Comparison of ENCODE assay signal across 9 cellular contexts in the genomic region with DNA sequence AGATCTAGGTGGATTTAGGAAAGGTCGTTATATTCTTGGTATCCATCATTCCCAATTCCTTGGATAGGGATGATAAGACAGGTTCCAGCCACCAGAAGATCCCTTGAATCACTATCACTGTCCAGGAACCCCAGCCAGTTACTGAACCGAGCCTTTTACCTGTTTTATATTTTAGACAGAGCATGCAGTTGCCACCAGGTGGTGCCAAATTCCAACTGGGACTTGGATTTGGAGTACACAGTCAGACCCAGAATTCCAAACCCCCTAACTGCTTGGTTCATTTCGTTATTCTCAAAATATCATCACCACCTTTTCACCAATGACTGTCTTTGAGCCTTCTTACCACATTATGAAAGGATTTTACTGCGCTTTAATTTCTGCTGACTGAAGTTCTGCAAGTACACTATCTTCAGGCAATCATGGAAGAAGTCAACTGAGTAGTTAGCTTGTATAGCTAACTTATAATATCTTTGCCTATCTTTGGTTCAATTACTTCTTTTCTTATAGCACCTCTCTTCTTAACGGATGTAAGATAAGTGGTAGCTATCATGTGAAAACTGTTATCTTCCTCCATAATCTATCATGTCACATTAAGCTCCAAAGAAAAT.
DNase-seq lines count a peak whose midpoint lies in the region; ATAC-seq, FAIRE-seq and TF ChIP-seq lines count a peak whose summit lies in the region.
"Had no signal": no experiment of that assay in that cellular context is flagged by ENCODE, and none has a peak within 500 bp of the region (broad histone marks: within the 10 kb centered on the region; RNA-seq: fewer than 3 reads in every experiment).

No MANE protein-coding gene starts in this region.

- no peaks in the 10 kb centered on the region for H3K79me2 ChIP-seq in HepG2 (ENCODE audit: insufficient read depth, low read length)

- H3K4me3 ChIP-seq in ascending aorta (no peak overlapping the region), HepG2 (replicated peaks in 1 of 3; ENCODE audit: insufficient read depth in 1 of 3, low read depth in 2 of 3, low read length in 3 of 3) (no peak overlapping the region)
- H3K4me3 ChIP-seq: BLaER1 treated with 17β-estradiol and CSF1 and Interleukin-3, amounts not matched to agents 10 nM and 100 nM had no signal

- POLR2A ChIA-PET in HepG2 (lab: Yijun Ruan, JAX), result no interaction called here

- in situ Hi-C loops in HepG2 (cut with HindIII; ENCODE audit: extremely low pct_ligation_motif_present, low pct_unique_long_range_greater_than_20kb), result loop anchor here (25.0 kb wide), 1 partner anchor 1281 kb away; no protein-coding TSS in a partner anchor

- BruUV-seq in HepG2 (replicated peaks; lab: Mats Ljungman, UMichigan), result no TSS peak

- H3K4me1 ChIP-seq in ascending aorta (no peaks in the 10 kb centered on the region), HepG2 (ENCODE audit: insufficient read depth, low read length) (no peaks in the 10 kb centered on the region)
- H3K4me1 ChIP-seq: BLaER1 treated with 17β-estradiol and CSF1 and Interleukin-3, amounts not matched to agents 10 nM and 100 nM had no signal

- H4K20me1 ChIP-seq in HepG2 (ENCODE audit: insufficient read depth, low read length), result no peaks in the 10 kb centered on the region
- H4K20me1 ChIP-seq: BLaER1 treated with 17β-estradiol and CSF1 and Interleukin-3, amounts not matched to agents 10 nM and 100 nM had no signal

- TF ChIP-seq CTCF in ascending aorta (IDR thresholded peaks at IDR 0.05) (peak in 2 of 3 experiments; percentile 25 to 35), HepG2 (CRISPR knock-in tag; IDR thresholded peaks at IDR 0.05) (peak; percentile 69)

- no peak for TF ChIP-seq EP300 in HepG2 (IDR thresholded peaks at IDR 0.05; ENCODE audit: low read depth in 2 of 2, low read length in 2 of 2)
- no peak for TF ChIP-seq EP300 in HepG2 (CRISPR knock-in tag; IDR thresholded peaks at IDR 0.05; ENCODE audit: borderline replicate concordance)

- FAIRE-seq in HepG2 (lab: Jason Lieb, UNC), result peak; percentile 50

- H3K27me3 ChIP-seq in ascending aorta (no peaks in the 10 kb centered on the region), HepG2 (ENCODE audit: control insufficient read depth in 1 of 2, insufficient read depth in 2 of 2, low read length in 2 of 2) (no peaks in the 10 kb centered on the region)
- H3K27me3 ChIP-seq: BLaER1 treated with 17β-estradiol and CSF1 and Interleukin-3, amounts not matched to agents 10 nM and 100 nM had no signal

- H3K36me3 ChIP-seq in ascending aorta (no peaks in the 10 kb centered on the region), HepG2 (replicated peaks in 1 of 2; ENCODE audit: control insufficient read depth in 1 of 2, insufficient read depth in 2 of 2, low read length in 2 of 2) (no peaks in the 10 kb centered on the region)
- H3K36me3 ChIP-seq: BLaER1 treated with 17β-estradiol and CSF1 and Interleukin-3, amounts not matched to agents 10 nM and 100 nM had no signal

- H3K27ac ChIP-seq in ascending aorta (no peak overlapping the region), HepG2 (ENCODE audit: extremely low read length, insufficient read depth, low read length) (no peak overlapping the region)
- H3K27ac ChIP-seq: BLaER1 treated with 17β-estradiol and CSF1 and Interleukin-3, amounts not matched to agents 10 nM and 100 nM had no signal

- peak; percentile 7 for DNase-seq in NCI-H1105 treated with DMSO at 0.1 percent for 48 hours (lab: John Stamatoyannopoulos, UW)
- no peak for DNase-seq in NCI-H1105 (lab: John Stamatoyannopoulos, UW)
- peak; percentile 51 for DNase-seq in HT-29 (ENCODE audit: low spot score)
- no peak for DNase-seq in ascending aorta (ENCODE audit: low spot score in 2 of 2)
- DNase-seq in HepG2 (ENCODE audit: low spot score), result peak; percentile 18
- no peak for DNase-seq in NCI-H2029 treated with DMSO at 0.1 percent for 48 hours (lab: John Stamatoyannopoulos, UW)

- no peak for TF ChIP-seq POLR2A in HepG2 (IDR thresholded peaks at IDR 0.05; ENCODE audit: insufficient read depth in 1 of 2, low read depth in 2 of 2, low read length in 2 of 2)

- no peak overlapping the region for H2AFZ ChIP-seq in HepG2 (ENCODE audit: low read length)

- 2% methylated on average over 5 of the region's 5 CpGs for WGBS in HepG2 (ENCODE audit: low lambda C conversion rate)

- H3K9me3 ChIP-seq in ascending aorta, result no peaks in the 10 kb centered on the region
- no peaks in the 10 kb centered on the region for H3K9me3 ChIP-seq in HepG2 (ENCODE audit: low read length)
- H3K9me3 ChIP-seq: BLaER1 treated with 17β-estradiol and CSF1 and Interleukin-3, amounts not matched to agents 10 nM and 100 nM had no signal

- no peak; the same call in 1 of the 2 replicates for TF ChIP-seq RAD21 in HepG2 (CRISPR knock-in tag; IDR thresholded peaks at IDR 0.05)

- peak; percentile 69 for ATAC-seq in GM19467 (IDR thresholded peaks at IDR 0.05; ENCODE audit: unreplicated experiment)
- peak; percentile 81 for ATAC-seq in HepG2
- no peak for ATAC-seq in GM18498 (IDR thresholded peaks at IDR 0.05; ENCODE audit: unreplicated experiment)

- no peak overlapping the region for H3K9ac ChIP-seq in HepG2 (ENCODE audit: insufficient read depth, low read depth, low read length)
- H3K9ac ChIP-seq: BLaER1 treated with 17β-estradiol and CSF1 and Interleukin-3, amounts not matched to agents 10 nM and 100 nM had no signal

- CTCF ChIA-PET in HepG2 (lab: Yijun Ruan, JAX; ENCODE audit: low intra/inter-chr PET ratio, low total read pairs), result interaction anchor here (1.5 kb wide), 1 partner anchor 1293 kb away, joined by 20 read pairs; no protein-coding TSS in a partner anchor

- intact Hi-C loops in ascending aorta (cut with DNase I) (no loop called here), HepG2 (cut with micrococcal nuclease; ENCODE audit: unreplicated experiment) (loop anchor here (2.0 to 5.0 kb wide), 2 partner anchors 146 to 1293 kb away; no protein-coding TSS in a partner anchor)

- no peak overlapping the region for H3K4me2 ChIP-seq in HepG2 (ENCODE audit: low read depth, low read length)
- H3K4me2 ChIP-seq: BLaER1 treated with 17β-estradiol and CSF1 and Interleukin-3, amounts not matched to agents 10 nM and 100 nM had no signal

TF ChIP-seq in HepG2, 621 proteins besides CTCF, POLR2A, EP300 and RAD21:
- TF ChIP-seq, protein P1, sequence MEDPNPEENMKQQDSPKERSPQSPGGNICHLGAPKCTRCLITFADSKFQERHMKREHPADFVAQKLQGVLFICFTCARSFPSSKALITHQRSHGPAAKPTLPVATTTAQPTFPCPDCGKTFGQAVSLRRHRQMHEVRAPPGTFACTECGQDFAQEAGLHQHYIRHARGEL (CRISPR knock-in tag; IDR thresholded peaks at IDR 0.05), result peak; percentile 37; the same call in 1 of the 2 replicates
- TF ChIP-seq STAG1 (CRISPR knock-in tag; IDR thresholded peaks at IDR 0.05) (peak; percentile 54), KAT7 (CRISPR knock-in tag; IDR thresholded peaks at IDR 0.05; ENCODE audit: borderline replicate concordance) (no peak), SMC3 (IDR thresholded peaks at IDR 0.05; ENCODE audit: low read length) (peak; percentile 76)

Comparison
In these comparisons a context has a peak if more than half of its experiments do, and no peak if none do; other contexts are left out.
1. DNase-seq: peak in NCI-H1105 treated with DMSO at 0.1 percent for 48 hours (single experiment), HT-29 (single experiment) and HepG2 (single experiment); none in NCI-H1105 (single experiment), ascending aorta (0 of 2) and NCI-H2029 treated with DMSO at 0.1 percent for 48 hours (single experiment).